13 cellular contexts compared by ENCODE assay signal in genomic region chr15:45121706-45122417, GRCh38. TPM values are rescaled to one million over a fixed set of nuclear protein-coding genes. Genes with fewer than 3 reads are reported as not detected.
DNase-seq lines count a peak whose midpoint lies in the region; ATAC-seq and TF ChIP-seq lines count a peak whose summit lies in the region.
"Had no signal": no experiment of that assay in that cellular context is flagged by ENCODE, and none has a peak within 500 bp of the region (broad histone marks: within the 10 kb centered on the region; RNA-seq: fewer than 3 reads in every experiment).

No MANE protein-coding gene starts in this region.

- no peak overlapping the region for H3K4me2 ChIP-seq in mammary epithelial cell (ENCODE audit: insufficient read depth, low read depth, low read length)

- H3K27ac ChIP-seq in mammary epithelial cell (ENCODE audit: insufficient read depth, low read depth, low read length), result no peak overlapping the region
- H3K27ac ChIP-seq in left lung, result no peak overlapping the region

- TF ChIP-seq CTCF in mammary epithelial cell (conservative IDR thresholded peaks at IDR 0.05 in 1 of 2, IDR thresholded peaks at IDR 0.05 in 1 of 2; ENCODE audit: extremely low read depth in 1 of 2, insufficient read depth in 1 of 2, low read depth in 1 of 2, low read length in 2 of 2) (no peak), left lung (IDR thresholded peaks at IDR 0.05) (no peak)

- no peaks in the 10 kb centered on the region for H4K20me1 ChIP-seq in mammary epithelial cell (ENCODE audit: insufficient read depth, low read length)

- WGBS in mammary epithelial cell (ENCODE audit: low coverage, missing lambda C conversion rate), result 47% methylated on average over 8 of the region's 9 CpGs

- no peak overlapping the region for H3K4me3 ChIP-seq in mammary epithelial cell (replicated peaks in 1 of 3; ENCODE audit: insufficient read depth in 1 of 3, low read depth in 2 of 3, low read length in 3 of 3)
- H3K4me3 ChIP-seq in left lung, result no peak overlapping the region

- no peaks in the 10 kb centered on the region for H3K79me2 ChIP-seq in mammary epithelial cell (ENCODE audit: insufficient read depth, low read length)

- H3K9ac ChIP-seq in mammary epithelial cell (ENCODE audit: insufficient read depth, low read length), result no peak overlapping the region

- BruUV-seq in mammary epithelial cell (replicated peaks; lab: Mats Ljungman, UMichigan), result no TSS peak

- peak; percentile 86 for DNase-seq in AG08396 (ENCODE audit: low spot score)
- peak; percentile 71 for DNase-seq in HT-29 (ENCODE audit: low spot score)
- DNase-seq in mammary epithelial cell, result peak; percentile 90
- DNase-seq in left lung, result no peak
- no peak for DNase-seq in NCI-H82 (lab: John Stamatoyannopoulos, UW)
- no peak for DNase-seq in NCI-H2081 (lab: John Stamatoyannopoulos, UW)
- no peak for DNase-seq in GM19240 (ENCODE audit: insufficient read length, low spot score)
- no peak for DNase-seq in NAMALWA (ENCODE audit: low spot score)
- DNase-seq: activated CD8-positive, alpha-beta memory T cell treated with anti-CD3 and anti-CD28 coated beads, Interleukin-2, amount 50 U/mL, for 4 hours; CD4-positive, CD25-positive, alpha-beta regulatory T cell; NCI-H774; T-helper 2 cell had no signal

- H3K9me3 ChIP-seq in mammary epithelial cell (replicated peaks; ENCODE audit: insufficient read depth, low read length) (no peaks in the 10 kb centered on the region), left lung (no peaks in the 10 kb centered on the region)

- no peak overlapping the region for H2AFZ ChIP-seq in mammary epithelial cell (ENCODE audit: low read depth, low read length)

- H3K36me3 ChIP-seq in mammary epithelial cell (ENCODE audit: insufficient read depth, low read length), result no peaks in the 10 kb centered on the region
- no peaks in the 10 kb centered on the region for H3K36me3 ChIP-seq in left lung

- in situ Hi-C loops in mammary epithelial cell (cut with MboI; ENCODE audit: low sequenced_read_pairs in 2 of 2), result loop anchor here (10.0 to 25.0 kb wide), 2 partner anchors 83 to 160 kb away; partner anchors contain the start of gene TERB2 (in 1 of the 2)

- H3K27me3 ChIP-seq in mammary epithelial cell (ENCODE audit: insufficient read depth, low read length) (peaks cover 3% of the 10 kb centered on the region), left lung (peaks cover 11 to 51% of the 10 kb centered on the region in 2 donors)

- peaks cover 8% of the 10 kb centered on the region for H3K4me1 ChIP-seq in mammary epithelial cell (ENCODE audit: insufficient read depth, low read length)
- H3K4me1 ChIP-seq in left lung, result peaks cover 6 to 21% of the 10 kb centered on the region in 2 donors

- intact Hi-C loops in mammary epithelial cell (cut with micrococcal nuclease) (loop anchor here (5.0 kb wide), 1 partner anchor 265 kb away; no protein-coding TSS in a partner anchor), left lung (cut with DNase I) (no loop called here)

- peak; percentile 7 for ATAC-seq in left lung
- ATAC-seq: natural killer cell treated with Interleukin-12 subunit alpha and Interleukin-12 subunit beta and Interleukin-15 and Interleukin-18, amount 100 ng/mL, for 72 hours had no signal

- dilution Hi-C loops in mammary epithelial cell (cut with HindIII; ENCODE audit: low sequenced_read_pairs), result no loop called here

- CTCF ChIA-PET in mammary epithelial cell (lab: Charles Lee; ENCODE audit: low non-redundant PET), result interaction anchor here (0.7 kb wide), 2 partner anchors 41 to 59 kb away, joined by 3 to 4 read pairs; no protein-coding TSS in a partner anchor

RNA-seq across cellular contexts. Expression of gene DUOXA2, which starts 7.7 kb away (rescaled TPM):
- total RNA-seq in HT-29 (2014; rRNA removed; shearing (Covaris generic)), result not detected in 2 replicates
- total RNA-seq in mammary epithelial cell, result not detected
- not detected for polyA plus RNA-seq in mammary epithelial cell
- polyA minus RNA-seq in mammary epithelial cell, result not detected
- not detected for total RNA-seq in left lung
- total RNA-seq: CD4-positive, CD25-positive, alpha-beta regulatory T cell had no signal
- polyA plus RNA-seq: CD4-positive, CD25-positive, alpha-beta regulatory T cell had no signal

RNA-seq across cellular contexts. Expression of gene DUOXA1, which starts 7.8 kb away (rescaled TPM):
- 0.23 and 0.26 TPM in 2 replicates for total RNA-seq in HT-29 (2014; rRNA removed; shearing (Covaris generic))
- total RNA-seq in mammary epithelial cell (1 to 10 TPM; 1.8 to 5.5 TPM), left lung (100 to 1,000 TPM in 1 of 2 donors, 10 to 100 TPM in 1; 96.7 to 135 TPM)
- polyA plus RNA-seq in mammary epithelial cell, result 2.2 TPM
- polyA minus RNA-seq in mammary epithelial cell, result not detected
- total RNA-seq: CD4-positive, CD25-positive, alpha-beta regulatory T cell; natural killer cell treated with Interleukin-12 subunit alpha and Interleukin-12 subunit beta and Interleukin-15 and Interleukin-18, amount 100 ng/mL, for 72 hours had no signal
- polyA plus RNA-seq: CD4-positive, CD25-positive, alpha-beta regulatory T cell had no signal

RNA-seq across cellular contexts. Expression of gene DUOX2, which starts 7.9 kb away (rescaled TPM):
- 0.08 TPM in 2 replicates for total RNA-seq in HT-29 (2014; rRNA removed; shearing (Covaris generic))
- total RNA-seq in mammary epithelial cell, result under 1 TPM; 0.24 to 0.33 TPM
- 0.06 TPM for polyA plus RNA-seq in mammary epithelial cell
- polyA minus RNA-seq in mammary epithelial cell, result not detected
- total RNA-seq in left lung, result 1 to 10 TPM; 2.0 to 2.7 TPM
- total RNA-seq: CD4-positive, CD25-positive, alpha-beta regulatory T cell had no signal
- polyA plus RNA-seq: CD4-positive, CD25-positive, alpha-beta regulatory T cell had no signal

RNA-seq across cellular contexts. Expression of gene DUOX1, which starts 7.9 kb away (rescaled TPM):
- 1.5 and 3.1 TPM in 2 replicates for total RNA-seq in HT-29 (2014; rRNA removed; shearing (Covaris generic))
- total RNA-seq in mammary epithelial cell (10 to 100 TPM; 15.0 to 42.8 TPM), left lung (100 to 1,000 TPM; 198 to 265 TPM)
- polyA plus RNA-seq in mammary epithelial cell, result 10.5 TPM
- polyA minus RNA-seq in mammary epithelial cell, result 25.9 TPM
- total RNA-seq: CD4-positive, CD25-positive, alpha-beta regulatory T cell had no signal

Comparison
In these comparisons a context has a peak if more than half of its experiments do, and no peak if none do; other contexts are left out.
1. DNase-seq: peak in AG08396 (single experiment), HT-29 (single experiment) and mammary epithelial cell (single experiment); none in left lung (0 of 2), NCI-H82 (single experiment), NCI-H2081 (0 of 2), GM19240 (single experiment) and NAMALWA (single experiment).
2. RNA of gene DUOXA1, which starts 7.8 kb away (total RNA-seq): 96.7 to 135 TPM in left lung; 1.8 to 5.5 TPM in mammary epithelial cell and 0.23 to 0.26 TPM in HT-29; every median in the first group is over 10 times any median in the second.